Comparison of ENCODE assay signal across 8 cellular contexts in genomic region chr3:74529145-74529544, GRCh38.
"Had no signal": no experiment of that assay in that cellular context is flagged by ENCODE, and none has a peak within 500 bp of the region (broad histone marks: within the 10 kb centered on the region; RNA-seq: fewer than 3 reads in every experiment).

No MANE protein-coding gene starts in this region.

- FAIRE-seq: G401.6, GM12878, GM12891, GM12892, GM18507, GM19239 had no signal

- H3K4me3 ChIP-seq: GM12878 had no signal

- DNase-seq: GDM1, GF-D8 had no signal

- ATAC-seq: GM12878 had no signal
